ENCODE assay signal across 1 cellular context in the genomic region with DNA sequence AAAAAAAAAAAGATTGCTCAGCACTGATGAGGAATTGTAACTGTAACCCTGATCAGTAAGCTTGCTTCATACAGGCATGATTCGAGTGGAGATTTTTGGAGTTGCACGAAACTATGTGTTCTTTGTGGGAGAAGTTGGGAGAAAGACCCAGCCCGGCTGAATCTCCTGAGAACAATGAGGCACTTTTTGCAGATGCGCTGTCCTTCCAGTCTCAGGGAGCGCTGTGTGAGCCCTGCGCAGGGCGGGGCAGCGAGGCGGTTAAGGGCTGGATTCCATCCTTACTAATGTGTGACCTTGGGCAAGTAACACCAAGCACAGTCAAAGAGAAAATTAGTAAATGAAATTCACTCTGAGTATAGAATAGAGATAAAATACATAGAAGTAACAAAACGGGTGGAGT.
TF ChIP-seq lines count a peak whose summit lies in the region.

No MANE protein-coding gene starts in this region.

TF ChIP-seq in IMR-90, 13 proteins besides CTCF, POLR2A, EP300 and RAD21 (continued from another document):
- TF ChIP-seq, protein P1, sequence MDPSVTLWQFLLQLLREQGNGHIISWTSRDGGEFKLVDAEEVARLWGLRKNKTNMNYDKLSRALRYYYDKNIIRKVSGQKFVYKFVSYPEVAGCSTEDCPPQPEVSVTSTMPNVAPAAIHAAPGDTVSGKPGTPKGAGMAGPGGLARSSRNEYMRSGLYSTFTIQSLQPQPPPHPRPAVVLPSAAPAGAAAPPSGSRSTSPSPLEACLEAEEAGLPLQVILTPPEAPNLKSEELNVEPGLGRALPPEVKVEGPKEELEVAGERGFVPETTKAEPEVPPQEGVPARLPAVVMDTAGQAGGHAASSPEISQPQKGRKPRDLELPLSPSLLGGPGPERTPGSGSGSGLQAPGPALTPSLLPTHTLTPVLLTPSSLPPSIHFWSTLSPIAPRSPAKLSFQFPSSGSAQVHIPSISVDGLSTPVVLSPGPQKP (IDR thresholded peaks at IDR 0.05; ENCODE audit: borderline replicate concordance, low read depth, low read length) = no peak
- TF ChIP-seq CHD1 (IDR thresholded peaks at IDR 0.05; ENCODE audit: low read depth, low read length) (no peak), MXI1 (IDR thresholded peaks at IDR 0.05; ENCODE audit: borderline replicate concordance, low read depth, low read length) (no peak), BHLHE40 (IDR thresholded peaks at IDR 0.05; ENCODE audit: low read depth, low read length) (no peak), MAZ (IDR thresholded peaks at IDR 0.05; ENCODE audit: borderline replicate concordance, low read depth, low read length) (no peak), SMC3 (IDR thresholded peaks at IDR 0.05; ENCODE audit: low read depth, low read length) (no peak), RCOR1 (IDR thresholded peaks at IDR 0.05; ENCODE audit: insufficient replicate concordance, low read length) (no peak), MAFK (IDR thresholded peaks at IDR 0.05; ENCODE audit: low read depth, low read length) (no peak), CEBPB (IDR thresholded peaks at IDR 0.05; ENCODE audit: low read depth, low read length) (no peak), FOS (IDR thresholded peaks at IDR 0.05; ENCODE audit: low read depth, low read length) (no peak), NFE2L2 (IDR thresholded peaks at IDR 0.05; ENCODE audit: low read depth, low read length) (no peak)
- TF ChIP-seq, protein P2, sequence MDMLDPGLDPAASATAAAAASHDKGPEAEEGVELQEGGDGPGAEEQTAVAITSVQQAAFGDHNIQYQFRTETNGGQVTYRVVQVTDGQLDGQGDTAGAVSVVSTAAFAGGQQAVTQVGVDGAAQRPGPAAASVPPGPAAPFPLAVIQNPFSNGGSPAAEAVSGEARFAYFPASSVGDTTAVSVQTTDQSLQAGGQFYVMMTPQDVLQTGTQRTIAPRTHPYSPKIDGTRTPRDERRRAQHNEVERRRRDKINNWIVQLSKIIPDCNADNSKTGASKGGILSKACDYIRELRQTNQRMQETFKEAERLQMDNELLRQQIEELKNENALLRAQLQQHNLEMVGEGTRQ (IDR thresholded peaks at IDR 0.05; ENCODE audit: low read depth, low read length) = no peak
